In genomic region chr10:24722131-24722675, GRCh38 we compare ENCODE assay signal across 1 cellular context.
TF ChIP-seq lines count a peak whose summit lies in the region.

No MANE protein-coding gene starts in this region.

TF ChIP-seq in GM23338, 12 proteins besides CTCF, POLR2A, EP300 and RAD21 (continued from another document):
- no peak for TF ChIP-seq ZNF462 (CRISPR knock-in tag; IDR thresholded peaks at IDR 0.05)
